26 cellular contexts compared by ENCODE assay signal in the genomic region with DNA sequence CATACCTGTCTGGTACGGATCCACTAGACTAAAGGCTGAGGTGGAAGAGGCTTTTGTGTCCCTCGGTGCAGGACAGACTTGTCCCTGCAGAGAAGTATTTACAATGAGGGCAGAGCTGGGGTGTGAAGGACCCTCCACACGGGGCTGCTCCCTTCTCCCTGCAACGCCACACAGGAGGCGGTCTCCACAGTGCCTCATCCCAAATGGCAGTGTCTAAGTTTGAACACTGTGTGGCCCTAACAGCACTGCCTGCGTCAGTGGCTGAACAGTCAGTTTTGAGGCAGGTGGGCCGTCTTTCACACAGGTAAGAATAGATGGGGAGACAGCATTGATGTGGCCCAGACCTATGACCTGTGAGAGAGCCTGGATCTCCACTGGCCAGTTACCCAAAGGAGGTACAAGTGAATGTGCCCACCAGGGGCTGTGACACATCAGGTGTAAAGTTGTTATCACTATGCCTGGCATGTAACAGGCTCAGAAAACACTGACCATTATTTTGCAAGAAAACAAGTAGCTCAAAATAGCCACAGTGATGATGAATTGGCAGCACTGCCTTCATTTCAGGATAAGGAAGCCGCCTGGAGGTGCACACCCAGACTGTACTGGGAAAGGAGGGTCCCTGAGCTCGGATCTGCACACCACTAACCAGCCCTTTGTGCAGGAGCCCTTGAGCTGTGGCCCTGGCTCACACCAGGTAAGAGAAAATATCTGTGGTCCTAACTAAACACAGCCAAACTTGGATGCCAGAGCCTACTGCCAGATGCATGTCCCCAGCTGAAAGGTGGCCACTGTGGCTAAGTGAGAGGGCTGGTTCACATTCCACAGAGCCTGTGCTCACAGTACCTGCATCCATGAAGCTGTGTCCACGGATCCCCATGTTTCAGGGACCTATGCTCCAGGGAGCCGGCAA.
DNase-seq lines count a peak whose midpoint lies in the region; ATAC-seq, FAIRE-seq and TF ChIP-seq lines count a peak whose summit lies in the region.
"Had no signal": no experiment of that assay in that cellular context is flagged by ENCODE, and none has a peak within 500 bp of the region (broad histone marks: within the 10 kb centered on the region; RNA-seq: fewer than 3 reads in every experiment).

No MANE protein-coding gene starts in this region.

- no peak for FAIRE-seq in kidney (lab: Jason Lieb, UNC)
- FAIRE-seq: GM12878, HTR-8/SVneo, RCC 7860 had no signal

- WGBS in heart left ventricle, 4 donors, result 46 to 58% (median 56%) methylated on average over 7 to 11 of the region's 11 CpGs
- WGBS in spleen, 5 donors, result 78 to 85% (median 81%) methylated on average over 5 to 11 of the region's 11 CpGs

- CTCF ChIA-PET in A673 (lab: Charles Lee), result no interaction called here

- no peak overlapping the region for H3K9ac ChIP-seq in kidney (ENCODE audit: low read length in 2 of 2)
- H3K9ac ChIP-seq: GM23248 had no signal

- no peaks in the 10 kb centered on the region for H3K9me3 Mint-ChIP-seq in activated naive CD8-positive, alpha-beta T cell treated with anti-CD3 and anti-CD28 coated beads, Interleukin-2, amount 10 ng/mL, durations not matched to agents 7 days and 5 days
- no peaks in the 10 kb centered on the region for H3K9me3 Mint-ChIP-seq in activated naive CD8-positive, alpha-beta T cell treated with anti-CD3 and anti-CD28 coated beads for 36 hours
- H3K9me3 Mint-ChIP-seq: CD8-positive, alpha-beta T cell had no signal

- H3K4me3 Mint-ChIP-seq in activated naive CD8-positive, alpha-beta T cell treated with anti-CD3 and anti-CD28 coated beads, Interleukin-2, amount 10 ng/mL, durations not matched to agents 7 days and 5 days, result no peak overlapping the region
- H3K4me3 Mint-ChIP-seq in activated naive CD8-positive, alpha-beta T cell treated with anti-CD3 and anti-CD28 coated beads for 36 hours, result no peak overlapping the region
- H3K4me3 Mint-ChIP-seq: CD8-positive, alpha-beta T cell had no signal

- H3K36me3 Mint-ChIP-seq in activated naive CD8-positive, alpha-beta T cell treated with anti-CD3 and anti-CD28 coated beads, Interleukin-2, amount 10 ng/mL, durations not matched to agents 7 days and 5 days, result no peaks in the 10 kb centered on the region
- H3K36me3 Mint-ChIP-seq in activated naive CD8-positive, alpha-beta T cell treated with anti-CD3 and anti-CD28 coated beads for 36 hours, result no peaks in the 10 kb centered on the region
- H3K36me3 Mint-ChIP-seq: CD8-positive, alpha-beta T cell had no signal

- intact Hi-C loops in heart left ventricle (cut with DNase I), result loop anchor here in 9 of 10 donors (1.0 to 10.0 kb wide), 9 partner anchors 33 to 263 kb away; partner anchors contain the start of genes DLL1 (in 4 of the 9) and FAM120B (in 1 of the 9)
- intact Hi-C loops in kidney (cut with DNase I), result no loop called here
- intact Hi-C loops in spleen (cut with DNase I; ENCODE audit: low total_unique reads), result no loop called here
- intact Hi-C loops in A673 (cut with micrococcal nuclease; ENCODE audit: unreplicated experiment), result no loop called here

- H3K27me3 ChIP-seq in heart left ventricle, result no peaks in the 10 kb centered on the region
- peaks cover 0 to 14% (median 0%) of the 10 kb centered on the region in 7 donors for H3K27me3 ChIP-seq in spleen (replicated peaks in 1 of 7)
- peaks cover 4% of the 10 kb centered on the region for H3K27me3 ChIP-seq in A673 (replicated peaks; ENCODE audit: insufficient read depth, low read depth, low read length, poor library complexity)

- TF ChIP-seq CTCF in heart left ventricle (IDR thresholded peaks at IDR 0.05) (peak in 1 of 12 donors; percentile 26), kidney (IDR thresholded peaks at IDR 0.05; ENCODE audit: borderline replicate concordance, extremely low read depth, insufficient read depth) (no peak), spleen (IDR thresholded peaks at IDR 0.05 in 8 of 11, conservative IDR thresholded peaks at IDR 0.05 in 3 of 11) (no peak), A673 (conservative IDR thresholded peaks at IDR 0.05; ENCODE audit: low read depth, low read length) (no peak)

- DNase-seq in activated naive CD8-positive, alpha-beta T cell treated with anti-CD3 and anti-CD28 coated beads, Interleukin-2, amount 10 ng/mL, durations not matched to agents 7 days and 5 days, result peak; percentile 4
- DNase-seq in activated naive CD8-positive, alpha-beta T cell treated with anti-CD3 and anti-CD28 coated beads for 36 hours, result no peak
- DNase-seq in heart left ventricle, result peak in 1 of 5 donors; percentile 62
- DNase-seq in kidney, result peak; percentile 35
- DNase-seq in spleen, result peak; percentile 52
- DNase-seq in A673 (ENCODE audit: low spot score), result no peak
- DNase-seq in NCI-H69 (lab: John Stamatoyannopoulos, UW), result no peak
- DNase-seq in H4 (ENCODE audit: low spot score), result no peak
- DNase-seq: 8988T; AML-193; C1 segment of cervical spinal cord; CD8-positive, alpha-beta T cell; DND-41; GM23248; HCEC 1CT; KG1; NCI-H1092 treated with DMSO at 0.1 percent for 48 hours; NCI-H1436 treated with DMSO at 0.1 percent for 48 hours; NCI-H1930; NCI-H345; NCI-H524; NCI-H82; SHP77 had no signal

- H3K36me3 ChIP-seq in heart left ventricle (no peaks in the 10 kb centered on the region), kidney (ENCODE audit: control insufficient read depth in 1 of 2, insufficient read depth in 2 of 2, low read length in 2 of 2) (no peaks in the 10 kb centered on the region), spleen (no peaks in the 10 kb centered on the region), A673 (ENCODE audit: insufficient read depth, low read length, poor library complexity, severe bottlenecking) (no peaks in the 10 kb centered on the region)

- ATAC-seq in activated naive CD8-positive, alpha-beta T cell treated with anti-CD3 and anti-CD28 coated beads, Interleukin-2, amount 10 ng/mL, durations not matched to agents 7 days and 5 days (ENCODE audit: low read depth), result no peak
- ATAC-seq in heart left ventricle, result peak; percentile 59 to 72 (median 68)
- ATAC-seq: CD8-positive, alpha-beta T cell; GM12878 had no signal

- H3K27ac ChIP-seq in heart left ventricle (peak overlapping the region in 11 of 12 donors; percentile 15 to 91 (median 79)), kidney (ENCODE audit: low read depth in 2 of 2, low read length in 2 of 2) (no peak overlapping the region), spleen (no peak overlapping the region), A673 (ENCODE audit: low read depth, low read length, poor library complexity, severe bottlenecking) (no peak overlapping the region)
- H3K27ac ChIP-seq: GM23248 had no signal

- H3K9me3 ChIP-seq in heart left ventricle, result no peaks in the 10 kb centered on the region
- no peaks in the 10 kb centered on the region for H3K9me3 ChIP-seq in kidney (ENCODE audit: control insufficient read depth in 1 of 2, low read length in 2 of 2)
- H3K9me3 ChIP-seq in spleen, result peaks cover 0 to 2% (median 0%) of the 10 kb centered on the region in 8 donors
- H3K9me3 ChIP-seq in A673 (ENCODE audit: low read depth, low read length, poor library complexity, severe bottlenecking), result no peaks in the 10 kb centered on the region

- TF ChIP-seq POLR2A in heart left ventricle (IDR thresholded peaks at IDR 0.05) (no peak), spleen (IDR thresholded peaks at IDR 0.05) (no peak)

- H3K4me3 ChIP-seq in heart left ventricle (no peak overlapping the region), kidney (ENCODE audit: low read length in 2 of 2) (no peak overlapping the region), spleen (no peak overlapping the region), A673 (ENCODE audit: low read depth, low read length, poor library complexity, severe bottlenecking) (no peak overlapping the region)
- H3K4me3 ChIP-seq: GM12878, GM23248 had no signal

- no TSS peak for BruUV-seq in A673 (replicated peaks; lab: Mats Ljungman, UMichigan)

- no peaks in the 10 kb centered on the region for H3K4me1 Mint-ChIP-seq in activated naive CD8-positive, alpha-beta T cell treated with anti-CD3 and anti-CD28 coated beads, Interleukin-2, amount 10 ng/mL, durations not matched to agents 7 days and 5 days
- H3K4me1 Mint-ChIP-seq in activated naive CD8-positive, alpha-beta T cell treated with anti-CD3 and anti-CD28 coated beads for 36 hours, result no peaks in the 10 kb centered on the region

- H3K4me1 ChIP-seq in heart left ventricle, result peaks cover 0 to 50% (median 17%) of the 10 kb centered on the region in 12 donors
- H3K4me1 ChIP-seq in kidney (ENCODE audit: control insufficient read depth in 1 of 2, insufficient read depth in 1 of 2, low read depth in 1 of 2, low read length in 2 of 2), result no peaks in the 10 kb centered on the region
- H3K4me1 ChIP-seq in spleen, result peaks cover 0 to 27% (median 16%) of the 10 kb centered on the region in 6 donors
- no peaks in the 10 kb centered on the region for H3K4me1 ChIP-seq in A673 (ENCODE audit: insufficient read depth, low read length, poor library complexity, severe bottlenecking)

- peaks cover 8% of the 10 kb centered on the region for H3K27me3 Mint-ChIP-seq in activated naive CD8-positive, alpha-beta T cell treated with anti-CD3 and anti-CD28 coated beads, Interleukin-2, amount 10 ng/mL, durations not matched to agents 7 days and 5 days
- no peaks in the 10 kb centered on the region for H3K27me3 Mint-ChIP-seq in activated naive CD8-positive, alpha-beta T cell treated with anti-CD3 and anti-CD28 coated beads for 36 hours

- no peak overlapping the region for H3K27ac Mint-ChIP-seq in activated naive CD8-positive, alpha-beta T cell treated with anti-CD3 and anti-CD28 coated beads, Interleukin-2, amount 10 ng/mL, durations not matched to agents 7 days and 5 days
- H3K27ac Mint-ChIP-seq in activated naive CD8-positive, alpha-beta T cell treated with anti-CD3 and anti-CD28 coated beads for 36 hours, result no peak overlapping the region
- H3K27ac Mint-ChIP-seq: CD8-positive, alpha-beta T cell had no signal

- POLR2A ChIA-PET in activated naive CD8-positive, alpha-beta T cell treated with anti-CD3 and anti-CD28 coated beads, Interleukin-2, amount 10 ng/mL, durations not matched to agents 7 days and 5 days (lab: Charles Lee), result no interaction called here
- POLR2A ChIA-PET in A673 (lab: Charles Lee; ENCODE audit: low non-redundant PET), result no interaction called here

Comparison
In these comparisons a context has a peak if more than half of its experiments do, and no peak if none do; other contexts are left out.
1. DNase-seq: peak in activated naive CD8-positive, alpha-beta T cell treated with anti-CD3 and anti-CD28 coated beads, Interleukin-2, amount 10 ng/mL, durations not matched to agents 7 days and 5 days (single experiment), kidney (single experiment) and spleen (single experiment); none in activated naive CD8-positive, alpha-beta T cell treated with anti-CD3 and anti-CD28 coated beads for 36 hours (single experiment), A673 (single experiment), NCI-H69 (single experiment) and H4 (single experiment).
2. H3K27ac ChIP-seq: peak in heart left ventricle (11 of 12); none in kidney (0 of 2), spleen (0 of 8) and A673 (single experiment).
3. intact Hi-C loops: an anchor here in heart left ventricle (1.0 to 10.0 kb wide); none called in kidney, spleen and A673.